In the genomic region with DNA sequence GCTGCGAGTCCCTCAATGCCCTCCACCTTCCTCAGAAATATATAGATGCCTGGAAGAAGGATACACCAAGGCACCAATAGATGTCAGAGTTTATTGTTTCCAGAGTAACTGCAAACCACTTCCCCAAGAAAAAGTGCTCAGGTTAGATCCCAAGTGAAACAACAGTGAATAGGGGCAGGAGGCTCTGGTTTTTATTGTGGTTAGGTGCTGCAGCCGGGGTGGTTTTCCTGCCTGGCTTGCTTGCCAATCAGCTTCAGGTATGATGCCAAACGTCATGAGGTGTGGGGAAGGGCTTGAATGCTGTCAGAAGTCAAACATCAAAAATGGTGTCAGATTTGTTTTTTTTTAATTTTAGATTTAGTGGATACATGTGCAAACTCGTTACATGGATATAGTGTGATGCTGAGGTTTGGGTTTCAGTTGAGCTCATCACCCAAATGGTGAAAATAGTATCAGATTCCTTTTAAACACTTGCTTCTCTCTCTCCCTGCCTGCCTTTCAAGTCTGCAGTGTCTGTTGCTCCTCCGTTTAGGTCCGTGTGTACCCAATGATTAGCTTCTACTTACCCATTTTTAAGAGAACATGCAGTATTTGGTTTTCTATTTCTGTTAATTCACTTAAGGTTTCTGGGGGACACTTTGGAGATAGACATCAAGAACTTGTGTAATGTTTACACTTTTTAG, we compare ENCODE assay signal across 13 cellular contexts.
A peak's percentile ranks its signal among the peaks of the same experiment; 100 is the strongest.
DNase-seq lines count a peak whose midpoint lies in the region; ATAC-seq and TF ChIP-seq lines count a peak whose summit lies in the region.
"Had no signal": no experiment of that assay in that cellular context is flagged by ENCODE, and none has a peak within 500 bp of the region (broad histone marks: within the 10 kb centered on the region; RNA-seq: fewer than 3 reads in every experiment).

No MANE protein-coding gene starts in this region.

- no peak for TF ChIP-seq CTCF in DND-41 (IDR thresholded peaks at IDR 0.05; ENCODE audit: borderline replicate concordance, extremely low read depth, low read length, poor library complexity, severe bottlenecking)
- no peak for TF ChIP-seq CTCF in mucosa of descending colon (IDR thresholded peaks at IDR 0.05)
- TF ChIP-seq CTCF in Peyer's patch (IDR thresholded peaks at IDR 0.05) = no peak

- H3K9ac ChIP-seq in DND-41 (ENCODE audit: low read depth, low read length) = no peak overlapping the region

- peaks cover 6% of the 10 kb centered on the region for H3K4me1 Mint-ChIP-seq in T-helper 1 cell treated with Interleukin-12 subunit alpha and Interleukin-12 subunit beta and Interleukin-4 antibody, amounts not matched to agents 30 μg/mL and 1 μg/mL, for 36 hours (ENCODE audit: low read depth)
- peaks cover 14% of the 10 kb centered on the region for H3K4me1 Mint-ChIP-seq in activated naive CD8-positive, alpha-beta T cell (ENCODE audit: low read depth)

- H3K4me3 ChIP-seq in DND-41 (ENCODE audit: low read depth in 1 of 2, low read length in 2 of 2) (no peak overlapping the region; a peak in 1 of 4 replicates), mucosa of descending colon (no peak overlapping the region), Peyer's patch (no peak overlapping the region)
- H3K4me3 ChIP-seq: hepatocyte, vagina had no signal

- ATAC-seq in DND-41 (ENCODE audit: insufficient read depth, low read depth) = peak; percentile 97
- peak; percentile 63 for ATAC-seq in HG02884 (IDR thresholded peaks at IDR 0.05; ENCODE audit: unreplicated experiment)
- no peak for ATAC-seq in mucosa of descending colon

- H3K27me3 Mint-ChIP-seq in T-helper 1 cell treated with Interleukin-12 subunit alpha and Interleukin-12 subunit beta and Interleukin-4 antibody, amounts not matched to agents 30 μg/mL and 1 μg/mL, for 36 hours (ENCODE audit: low read depth) = no peaks in the 10 kb centered on the region
- no peaks in the 10 kb centered on the region for H3K27me3 Mint-ChIP-seq in activated naive CD8-positive, alpha-beta T cell
- H3K27me3 Mint-ChIP-seq: activated B cell treated with CpG ODN at 0.5 μM for 24 hours, brain had no signal

- no peaks in the 10 kb centered on the region for H3K9me3 ChIP-seq in DND-41 (ENCODE audit: insufficient read depth, low read length, severe bottlenecking)
- H3K9me3 ChIP-seq in mucosa of descending colon = peaks cover 20% of the 10 kb centered on the region
- H3K9me3 ChIP-seq in Peyer's patch = no peaks in the 10 kb centered on the region
- H3K9me3 ChIP-seq: vagina had no signal

- no peak overlapping the region; the same call in 1 of the 2 replicates for H2AFZ ChIP-seq in DND-41 (ENCODE audit: low read depth, low read length)
- H2AFZ ChIP-seq: hepatocyte had no signal

- H3K27ac ChIP-seq in DND-41 (ENCODE audit: low read length) = no peak overlapping the region
- no peak overlapping the region for H3K27ac ChIP-seq in Peyer's patch
- H3K27ac ChIP-seq: hepatocyte, vagina had no signal

- H3K4me1 ChIP-seq in DND-41 (ENCODE audit: insufficient read depth, low read length) (peaks cover 4% of the 10 kb centered on the region; the same call in 1 of the 2 replicates), mucosa of descending colon (ENCODE audit: low read depth) (no peaks in the 10 kb centered on the region), Peyer's patch (no peaks in the 10 kb centered on the region)
- H3K4me1 ChIP-seq: vagina had no signal

- DNase-seq in DND-41 = peak; percentile 65
- DNase-seq in mucosa of descending colon = no peak
- no peak for DNase-seq in NCI-H2196 (lab: John Stamatoyannopoulos, UW; ENCODE audit: unreplicated experiment)
- DNase-seq in Peyer's patch = no peak
- DNase-seq in HuH-7.5 (ENCODE audit: low spot score) = no peak
- DNase-seq: activated B cell treated with CpG ODN at 0.5 μM for 24 hours, mesenchymal stem cell had no signal

- H3K4me3 Mint-ChIP-seq in T-helper 1 cell treated with Interleukin-12 subunit alpha and Interleukin-12 subunit beta and Interleukin-4 antibody, amounts not matched to agents 30 μg/mL and 1 μg/mL, for 36 hours = peak overlapping the region; percentile 12
- peak overlapping the region; percentile 74 for H3K4me3 Mint-ChIP-seq in activated naive CD8-positive, alpha-beta T cell
- H3K4me3 Mint-ChIP-seq: activated B cell treated with CpG ODN at 0.5 μM for 24 hours, brain had no signal

- H4K20me1 ChIP-seq in DND-41 (ENCODE audit: insufficient read depth, low read length) = no peaks in the 10 kb centered on the region

- H3K27ac Mint-ChIP-seq in T-helper 1 cell treated with Interleukin-12 subunit alpha and Interleukin-12 subunit beta and Interleukin-4 antibody, amounts not matched to agents 30 μg/mL and 1 μg/mL, for 36 hours = no peak overlapping the region
- peak overlapping the region; percentile 50 for H3K27ac Mint-ChIP-seq in activated naive CD8-positive, alpha-beta T cell
- H3K27ac Mint-ChIP-seq: activated B cell treated with CpG ODN at 0.5 μM for 24 hours, brain had no signal

- no peaks in the 10 kb centered on the region for H3K36me3 Mint-ChIP-seq in T-helper 1 cell treated with Interleukin-12 subunit alpha and Interleukin-12 subunit beta and Interleukin-4 antibody, amounts not matched to agents 30 μg/mL and 1 μg/mL, for 36 hours (ENCODE audit: low read depth)
- no peaks in the 10 kb centered on the region for H3K36me3 Mint-ChIP-seq in activated naive CD8-positive, alpha-beta T cell
- H3K36me3 Mint-ChIP-seq: brain had no signal

- no peaks in the 10 kb centered on the region for H3K36me3 ChIP-seq in DND-41 (ENCODE audit: insufficient read depth, low read length)
- H3K36me3 ChIP-seq in mucosa of descending colon (ENCODE audit: low read depth) = no peaks in the 10 kb centered on the region
- no peaks in the 10 kb centered on the region for H3K36me3 ChIP-seq in Peyer's patch
- H3K36me3 ChIP-seq: vagina had no signal

- no peaks in the 10 kb centered on the region for H3K79me2 ChIP-seq in DND-41 (ENCODE audit: insufficient read depth, low read length)
- H3K79me2 ChIP-seq: hepatocyte had no signal

- peak overlapping the region; percentile 31 for H3K4me2 ChIP-seq in DND-41 (ENCODE audit: insufficient read depth, low read length)
- H3K4me2 ChIP-seq: hepatocyte had no signal

- TF ChIP-seq POLR2A in Peyer's patch (IDR thresholded peaks at IDR 0.05) = no peak

- intact Hi-C loops in mucosa of descending colon (cut with DNase I, micrococcal nuclease) = no loop called here

- H3K9me3 Mint-ChIP-seq in T-helper 1 cell treated with Interleukin-12 subunit alpha and Interleukin-12 subunit beta and Interleukin-4 antibody, amounts not matched to agents 30 μg/mL and 1 μg/mL, for 36 hours = no peaks in the 10 kb centered on the region
- H3K9me3 Mint-ChIP-seq in activated naive CD8-positive, alpha-beta T cell (ENCODE audit: low read depth) = no peaks in the 10 kb centered on the region

- H3K27me3 ChIP-seq in DND-41 (ENCODE audit: insufficient read depth, low read length, poor library complexity) (no peaks in the 10 kb centered on the region), Peyer's patch (no peaks in the 10 kb centered on the region)
- H3K27me3 ChIP-seq: hepatocyte, vagina had no signal
